ENCODE assay signal across 8 cellular contexts in the genomic region with DNA sequence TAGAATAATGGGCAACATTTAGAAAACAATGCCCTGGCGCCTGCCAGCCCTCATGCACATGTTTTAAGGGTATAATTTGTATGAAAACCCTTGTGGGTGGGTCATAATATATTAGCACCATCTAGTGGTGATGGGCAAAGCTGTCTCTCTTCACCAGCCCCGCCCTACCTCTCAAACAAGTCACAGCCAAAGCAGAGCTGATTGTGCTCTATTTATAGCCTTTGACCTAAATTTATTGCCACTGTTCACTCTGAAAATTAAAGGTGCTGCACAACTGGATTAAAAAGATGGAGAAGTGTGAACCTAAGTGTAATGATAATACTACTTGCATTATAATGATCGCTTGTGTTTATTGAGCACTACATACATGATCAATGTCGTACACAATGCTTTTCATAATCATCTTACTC.
A peak's percentile ranks its signal among the peaks of the same experiment; 100 is the strongest.
DNase-seq lines count a peak whose midpoint lies in the region; ATAC-seq and TF ChIP-seq lines count a peak whose summit lies in the region.

No MANE protein-coding gene starts in this region.

- ATAC-seq in upper lobe of left lung (ENCODE audit: low FRiP score in 2 of 2): peak; percentile 79 to 85

- no peak overlapping the region for H2AFZ ChIP-seq in neuronal stem cell (ENCODE audit: low read length)

- no peaks in the 10 kb centered on the region for H3K36me3 ChIP-seq in H7 (replicated peaks; ENCODE audit: control insufficient read depth, insufficient read depth, low read length)
- no peaks in the 10 kb centered on the region for H3K36me3 ChIP-seq in Peyer's patch
- H3K36me3 ChIP-seq in neuronal stem cell (replicated peaks in 1 of 2; ENCODE audit: control insufficient read depth in 2 of 2, insufficient read depth in 2 of 2, low read length in 2 of 2): no peaks in the 10 kb centered on the region
- H3K36me3 ChIP-seq in upper lobe of left lung: no peaks in the 10 kb centered on the region

- peak; percentile 47 to 91 (median 86) for TF ChIP-seq CTCF in Peyer's patch (IDR thresholded peaks at IDR 0.05)
- TF ChIP-seq CTCF in fibroblast of pulmonary artery (IDR thresholded peaks at IDR 0.05; ENCODE audit: low read length, missing control alignments): peak; percentile 78
- peak; percentile 58 to 78 (median 66) for TF ChIP-seq CTCF in upper lobe of left lung (IDR thresholded peaks at IDR 0.05)

- no CpG with 5 or more reads among the region's 4 CpGs for WGBS in neuronal stem cell (ENCODE audit: extremely low coverage in 2 of 2, insufficient read length in 2 of 2, insufficient replicate concordance in 1 of 2), 2 donors
- 51% methylated on average over 4 of the region's 4 CpGs for WGBS in upper lobe of left lung, 2 donors

- H3K27ac ChIP-seq in Peyer's patch (no peak overlapping the region), neuronal stem cell (replicated peaks; ENCODE audit: low read length) (no peak overlapping the region), upper lobe of left lung (no peak overlapping the region)

- H2BK12ac ChIP-seq in neuronal stem cell (ENCODE audit: low read length): no peak overlapping the region

- DNase-seq in GM04503 (ENCODE audit: low read depth): peak; percentile 26
- peak; percentile 74 for DNase-seq in H7
- peak; percentile 86 for DNase-seq in LoVo (ENCODE audit: low spot score)
- DNase-seq in Peyer's patch: peak in 2 of 3 donors; percentile 40 to 79
- peak; percentile 26 for DNase-seq in activated T-helper 1 cell treated with Interleukin-2 at 50 U/mL for 16 hours (ENCODE audit: low read depth)
- DNase-seq in fibroblast of pulmonary artery (ENCODE audit: low read depth): peak; percentile 85
- peak; percentile 14 for DNase-seq in neuronal stem cell (ENCODE audit: low spot score)
- DNase-seq in upper lobe of left lung: peak in 1 of 2 donors; percentile 45

- no peak overlapping the region for H3K18ac ChIP-seq in neuronal stem cell (ENCODE audit: low read length)

- no peak overlapping the region for H3K4ac ChIP-seq in neuronal stem cell (ENCODE audit: low read length)

- no peak overlapping the region for H2BK15ac ChIP-seq in neuronal stem cell (ENCODE audit: low read length)

- no peak overlapping the region for H2BK5ac ChIP-seq in neuronal stem cell (ENCODE audit: low read length)

- TF ChIP-seq EP300 in upper lobe of left lung (IDR thresholded peaks at IDR 0.05): no peak

- H4K91ac ChIP-seq in neuronal stem cell (ENCODE audit: low read depth, low read length, poor library complexity): no peak overlapping the region

- no peak overlapping the region for H3K23ac ChIP-seq in neuronal stem cell (ENCODE audit: low read depth, low read length, poor library complexity)

- no peak overlapping the region for H3K9ac ChIP-seq in neuronal stem cell (ENCODE audit: low read depth, low read length, poor library complexity)

- H3K9me3 ChIP-seq in Peyer's patch (no peaks in the 10 kb centered on the region), neuronal stem cell (replicated peaks in 1 of 2; ENCODE audit: control insufficient read depth in 2 of 2, insufficient read depth in 1 of 2, low read depth in 1 of 2, low read length in 2 of 2) (no peaks in the 10 kb centered on the region), upper lobe of left lung (no peaks in the 10 kb centered on the region)

- H3K27me3 ChIP-seq in H7 (ENCODE audit: control insufficient read depth, insufficient read depth, low read length): no peaks in the 10 kb centered on the region
- no peaks in the 10 kb centered on the region for H3K27me3 ChIP-seq in Peyer's patch
- no peaks in the 10 kb centered on the region for H3K27me3 ChIP-seq in neuronal stem cell (ENCODE audit: control insufficient read depth in 3 of 3, insufficient read depth in 3 of 3, low read depth in 1 of 3, low read length in 3 of 3)
- H3K27me3 ChIP-seq in upper lobe of left lung: no peaks in the 10 kb centered on the region

- no peaks in the 10 kb centered on the region for H3K79me1 ChIP-seq in neuronal stem cell (ENCODE audit: low read depth, low read length)

- H4K8ac ChIP-seq in neuronal stem cell (ENCODE audit: low read depth, low read length): no peak overlapping the region

- no peak overlapping the region for H2AK5ac ChIP-seq in neuronal stem cell (ENCODE audit: low read depth, low read length)

- no peak overlapping the region for H3K4me2 ChIP-seq in neuronal stem cell (ENCODE audit: insufficient read depth, low read length, poor library complexity, severe bottlenecking)

- H3K14ac ChIP-seq in neuronal stem cell (ENCODE audit: low read length): no peak overlapping the region

- TF ChIP-seq POLR2A in Peyer's patch (IDR thresholded peaks at IDR 0.05): no peak
- no peak for TF ChIP-seq POLR2A in upper lobe of left lung (IDR thresholded peaks at IDR 0.05)

- peaks cover 0 to 9% (median 0%) of the 10 kb centered on the region in 4 donors for H3K4me1 ChIP-seq in Peyer's patch
- peaks cover 2 to 4% of the 10 kb centered on the region in 2 donors for H3K4me1 ChIP-seq in neuronal stem cell (ENCODE audit: control insufficient read depth in 2 of 2, insufficient read depth in 1 of 2, low read depth in 1 of 2, low read length in 2 of 2)
- peaks cover 0 to 11% (median 0%) of the 10 kb centered on the region in 4 donors for H3K4me1 ChIP-seq in upper lobe of left lung

- H3K4me3 ChIP-seq in H7 (ENCODE audit: insufficient read depth, low read depth, low read length) (no peak overlapping the region), Peyer's patch (no peak overlapping the region), fibroblast of pulmonary artery (replicated peaks; ENCODE audit: low read depth, low read length) (no peak overlapping the region), neuronal stem cell (ENCODE audit: low read length in 2 of 2) (no peak overlapping the region), upper lobe of left lung (no peak overlapping the region)

- no peak overlapping the region for H2BK120ac ChIP-seq in neuronal stem cell (ENCODE audit: low read depth, low read length)
